Comparison of ENCODE assay signal across 28 cellular contexts in genomic region chr7:67343114-67343513, GRCh38.
"Had no signal": no experiment of that assay in that cellular context is flagged by ENCODE, and none has a peak within 500 bp of the region (broad histone marks: within the 10 kb centered on the region; RNA-seq: fewer than 3 reads in every experiment).

No MANE protein-coding gene starts in this region.

- H3K27me3 ChIP-seq: foreskin keratinocyte, heart right ventricle, right lobe of liver, vagina had no signal

- H3K27me3 Mint-ChIP-seq: effector memory CD8-positive, alpha-beta T cell; stimulated activated naive CD8-positive, alpha-beta T cell treated with anti-CD3 and anti-CD28 coated beads, Interleukin-15, Interleukin-2, amounts not matched to agents 100 ng/mL and 50 ng/mL, for 24 hours; type B pancreatic cell had no signal

- ATAC-seq: effector memory CD8-positive, alpha-beta T cell; esophagus mucosa; foreskin keratinocyte; lower lobe of right lung; stimulated activated effector memory CD8-positive, alpha-beta T cell treated with anti-CD3 and anti-CD28 coated beads, Interleukin-12 subunit alpha, Interleukin-12 subunit beta, amount 100 ng/mL, for 72 hours had no signal

- H3K9me3 Mint-ChIP-seq: activated T-helper 1 cell treated with anti-CD3 and anti-CD28 coated beads, Interleukin-12 subunit alpha, Interleukin-12 subunit beta, Interleukin-2, Interleukin-4 antibody, amounts not matched to agents 30 ng/mL and 10 ng/mL and 1 ng/mL, durations not matched to agents 14 hours and 24 hours and 36 hours; effector memory CD8-positive, alpha-beta T cell; nephron; stimulated activated effector memory CD8-positive, alpha-beta T cell treated with anti-CD3 and anti-CD28 coated beads, Interleukin-12 subunit alpha, Interleukin-12 subunit beta, amount 100 ng/mL, for 72 hours; stimulated activated naive CD8-positive, alpha-beta T cell treated with anti-CD3 and anti-CD28 coated beads, Interleukin-15, Interleukin-2, amounts not matched to agents 100 ng/mL and 50 ng/mL, for 24 hours; type B pancreatic cell had no signal

- H3K4me1 ChIP-seq: foreskin keratinocyte, lower lobe of right lung, right lobe of liver, vagina had no signal

- H3K4me1 Mint-ChIP-seq: stimulated activated effector memory CD8-positive, alpha-beta T cell treated with anti-CD3 and anti-CD28 coated beads, Interleukin-12 subunit alpha, Interleukin-12 subunit beta, amount 100 ng/mL, for 72 hours had no signal

- DNase-seq: activated CD4-positive, alpha-beta T cell treated with anti-CD3 and anti-CD28 coated beads for 4 hours; activated CD4-positive, alpha-beta T cell treated with anti-CD3 and anti-CD28 coated beads, Interleukin-2, amount 50 U/mL, for 48 hours; activated CD8-positive, alpha-beta memory T cell treated with anti-CD3 and anti-CD28 coated beads, Interleukin-2, amount 50 U/mL, for 4 hours; activated effector memory CD4-positive, alpha-beta T cell treated with anti-CD3 and anti-CD28 coated beads, Interleukin-2, amount 50 U/mL, for 16 hours; activated naive CD4-positive, alpha-beta T cell treated with anti-CD3 and anti-CD28 coated beads for 36 hours; activated T-cell treated with anti-CD3 and anti-CD28 coated beads, Interleukin-2, amount 50 U/mL, for 1 hour; amniotic stem cell; cortex of kidney; effector memory CD8-positive, alpha-beta T cell; foreskin keratinocyte; kidney glomerular epithelial cell; lower lobe of right lung; mesenchymal stem cell; small intestine; stimulated activated CD4-positive, alpha-beta T cell treated with anti-CD3 and anti-CD28 coated beads, Interleukin-4, amount 100 ng/mL, for 24 hours; T-helper 9 cell had no signal

- H3K4me3 Mint-ChIP-seq: activated naive CD4-positive, alpha-beta T cell treated with anti-CD3 and anti-CD28 coated beads for 36 hours; activated T-helper 1 cell treated with anti-CD3 and anti-CD28 coated beads, Interleukin-12 subunit alpha, Interleukin-12 subunit beta, Interleukin-2, Interleukin-4 antibody, amounts not matched to agents 30 ng/mL and 10 ng/mL and 1 ng/mL, durations not matched to agents 14 hours and 24 hours and 36 hours; effector memory CD8-positive, alpha-beta T cell; nephron; stimulated activated effector memory CD8-positive, alpha-beta T cell treated with anti-CD3 and anti-CD28 coated beads, Interleukin-12 subunit alpha, Interleukin-12 subunit beta, amount 100 ng/mL, for 72 hours; stimulated activated naive CD8-positive, alpha-beta T cell treated with anti-CD3 and anti-CD28 coated beads, Interleukin-15, Interleukin-2, amounts not matched to agents 100 ng/mL and 50 ng/mL, for 24 hours; T-helper 1 cell treated with Interleukin-12 subunit alpha and Interleukin-12 subunit beta and Interleukin-4 antibody, amounts not matched to agents 30 μg/mL and 1 μg/mL, for 36 hours; type B pancreatic cell had no signal

- H3K9me3 ChIP-seq: lower lobe of right lung, right lobe of liver, thoracic aorta, vagina had no signal

- H3K4me3 ChIP-seq: heart right ventricle, lower lobe of right lung, right lobe of liver, thoracic aorta, vagina had no signal

- H3K27ac ChIP-seq: foreskin keratinocyte, heart right ventricle, lower lobe of right lung, right lobe of liver, thoracic aorta, vagina, VCaP had no signal

- H3K27ac Mint-ChIP-seq: activated naive CD4-positive, alpha-beta T cell treated with anti-CD3 and anti-CD28 coated beads for 36 hours; activated T-helper 1 cell treated with anti-CD3 and anti-CD28 coated beads, Interleukin-12 subunit alpha, Interleukin-12 subunit beta, Interleukin-2, Interleukin-4 antibody, amounts not matched to agents 30 ng/mL and 10 ng/mL and 1 ng/mL, durations not matched to agents 14 hours and 24 hours and 36 hours; effector memory CD8-positive, alpha-beta T cell; nephron; stimulated activated effector memory CD8-positive, alpha-beta T cell treated with anti-CD3 and anti-CD28 coated beads, Interleukin-12 subunit alpha, Interleukin-12 subunit beta, amount 100 ng/mL, for 72 hours; stimulated activated naive CD8-positive, alpha-beta T cell treated with anti-CD3 and anti-CD28 coated beads, Interleukin-15, Interleukin-2, amounts not matched to agents 100 ng/mL and 50 ng/mL, for 24 hours; T-helper 1 cell treated with Interleukin-12 subunit alpha and Interleukin-12 subunit beta and Interleukin-4 antibody, amounts not matched to agents 30 μg/mL and 1 μg/mL, for 36 hours; type B pancreatic cell had no signal
